Comparison of ENCODE assay signal across 9 cellular contexts in genomic region chr12:63103489-63104131, GRCh38. TPM values are rescaled to one million over a fixed set of nuclear protein-coding genes. Genes with fewer than 3 reads are reported as not detected.
A peak's percentile ranks its signal among the peaks of the same experiment; 100 is the strongest.
DNase-seq lines count a peak whose midpoint lies in the region; ATAC-seq and TF ChIP-seq lines count a peak whose summit lies in the region.
"Had no signal": no experiment of that assay in that cellular context is flagged by ENCODE, and none has a peak within 500 bp of the region (broad histone marks: within the 10 kb centered on the region; RNA-seq: fewer than 3 reads in every experiment).

No MANE protein-coding gene starts in this region.

- no peak overlapping the region for H3K4me3 ChIP-seq in CD8-positive, alpha-beta T cell (ENCODE audit: low read depth, low read length)
- no peak overlapping the region for H3K4me3 ChIP-seq in choroid plexus epithelial cell (ENCODE audit: low read depth, low read length)
- H3K4me3 ChIP-seq: SK-N-MC had no signal

- intact Hi-C loops in CD8-positive, alpha-beta T cell (cut with DNase I, micrococcal nuclease), result loop anchor here in 1 of 2 experiments (1.0 to 2.0 kb wide), 2 partner anchors 699 to 1153 kb away; no protein-coding TSS in a partner anchor
- intact Hi-C loops in posterior vena cava (cut with DNase I), result no loop called here

- TF ChIP-seq CTCF in CD8-positive, alpha-beta T cell (IDR thresholded peaks at IDR 0.05), result peak; percentile 80
- peak; percentile 74 for TF ChIP-seq CTCF in choroid plexus epithelial cell (conservative IDR thresholded peaks at IDR 0.05; ENCODE audit: low read depth, low read length)
- TF ChIP-seq CTCF in neural crest cell (conservative IDR thresholded peaks at IDR 0.05), result peak; percentile 94

- CTCF ChIA-PET in CD8-positive, alpha-beta T cell (lab: Charles Lee), result interaction anchor here (0.9 kb wide), 1 partner anchor 1152 kb away, joined by 3 read pairs; no protein-coding TSS in a partner anchor

- H3K4me1 Mint-ChIP-seq in CD8-positive, alpha-beta T cell (ENCODE audit: low read depth), result no peaks in the 10 kb centered on the region
- peaks cover 3% of the 10 kb centered on the region for H3K4me1 Mint-ChIP-seq in neural crest cell

- no peak for ATAC-seq in CD8-positive, alpha-beta T cell
- peak; percentile 79 for ATAC-seq in GM18517 (IDR thresholded peaks at IDR 0.05; ENCODE audit: unreplicated experiment)

- POLR2A ChIA-PET in CD8-positive, alpha-beta T cell (lab: Charles Lee), result no interaction called here

- no peaks in the 10 kb centered on the region for H3K9me3 ChIP-seq in CD8-positive, alpha-beta T cell (ENCODE audit: low read length)

- H3K36me3 ChIP-seq in CD8-positive, alpha-beta T cell (ENCODE audit: insufficient read depth, low read length), result no peaks in the 10 kb centered on the region

- H3K27ac Mint-ChIP-seq in CD8-positive, alpha-beta T cell, result no peak overlapping the region
- H3K27ac Mint-ChIP-seq in neural crest cell (ENCODE audit: unreplicated experiment), result no peak overlapping the region

- no peaks in the 10 kb centered on the region for H3K9me3 Mint-ChIP-seq in CD8-positive, alpha-beta T cell
- H3K9me3 Mint-ChIP-seq in neural crest cell, result no peaks in the 10 kb centered on the region

- H3K27me3 Mint-ChIP-seq in CD8-positive, alpha-beta T cell (ENCODE audit: low read depth), result no peaks in the 10 kb centered on the region
- no peaks in the 10 kb centered on the region for H3K27me3 Mint-ChIP-seq in neural crest cell (ENCODE audit: low read depth)

- no peaks in the 10 kb centered on the region for H3K36me3 Mint-ChIP-seq in CD8-positive, alpha-beta T cell
- no peaks in the 10 kb centered on the region for H3K36me3 Mint-ChIP-seq in neural crest cell (ENCODE audit: low read depth)

- no peaks in the 10 kb centered on the region for H3K27me3 ChIP-seq in CD8-positive, alpha-beta T cell (ENCODE audit: insufficient read depth, low read length)

- H3K4me3 Mint-ChIP-seq in CD8-positive, alpha-beta T cell, result no peak overlapping the region
- H3K4me3 Mint-ChIP-seq in neural crest cell, result no peak overlapping the region

- H3K4me1 ChIP-seq in CD8-positive, alpha-beta T cell (ENCODE audit: insufficient read depth, low read length), result no peaks in the 10 kb centered on the region

- no peak overlapping the region for H3K27ac ChIP-seq in CD8-positive, alpha-beta T cell (ENCODE audit: low read depth, low read length)
- H3K27ac ChIP-seq: SK-N-MC had no signal

- DNase-seq in CD8-positive, alpha-beta T cell, result no peak
- DNase-seq in NCI-H226, result peak; percentile 12
- DNase-seq in choroid plexus epithelial cell (ENCODE audit: low read depth), result peak; percentile 53
- DNase-seq in neural crest cell (ENCODE audit: low read depth, low spot score), result no peak
- DNase-seq in NCI-H1048 (lab: John Stamatoyannopoulos, UW), result no peak
- DNase-seq in NCI-H128 (lab: John Stamatoyannopoulos, UW; ENCODE audit: unreplicated experiment), result no peak
- DNase-seq in posterior vena cava (ENCODE audit: low spot score), result no peak

RNA-seq across cellular contexts. Expression of gene AVPR1A, which starts 47.4 kb away (rescaled TPM):
- total RNA-seq in CD8-positive, alpha-beta T cell, result not detected
- total RNA-seq in neural crest cell, result not detected in 2 replicates
- total RNA-seq in posterior vena cava, result 1 to 10 TPM; 4.0 TPM

Comparison
In these comparisons a context has a peak if more than half of its experiments do, and no peak if none do; other contexts are left out.
1. DNase-seq: peak in NCI-H226 (single experiment) and choroid plexus epithelial cell (single experiment); none in CD8-positive, alpha-beta T cell (0 of 7), neural crest cell (single experiment), NCI-H1048 (single experiment), NCI-H128 (single experiment) and posterior vena cava (single experiment).
2. Peak in every context shown above with its lines, with median percentiles within 50 percentile points of each other: CTCF ChIP-seq.